11 cellular contexts compared by ENCODE assay signal in genomic region chr11:2578006-2578933, GRCh38.
DNase-seq lines count a peak whose midpoint lies in the region; ATAC-seq, FAIRE-seq and TF ChIP-seq lines count a peak whose summit lies in the region.
"Had no signal": no experiment of that assay in that cellular context is flagged by ENCODE, and none has a peak within 500 bp of the region (broad histone marks: within the 10 kb centered on the region; RNA-seq: fewer than 3 reads in every experiment).

No MANE protein-coding gene starts in this region.

- H3K27ac ChIP-seq in ascending aorta (no peak overlapping the region), kidney (ENCODE audit: low read depth in 2 of 2, low read length in 2 of 2) (no peak overlapping the region), psoas muscle (no peak overlapping the region)

- DNase-seq in ascending aorta (ENCODE audit: low spot score in 2 of 2) (peak; percentile 7 to 48), kidney (peak; percentile 61), psoas muscle (peak; percentile 10 to 53), DMS153 treated with DMSO at 0.1 percent for 48 hours (lab: John Stamatoyannopoulos, UW; ENCODE audit: unreplicated experiment) (no peak)
- DNase-seq: EL, NCI-H1048, NCI-H2227 treated with DMSO at 0.1 percent for 48 hours had no signal

- H3K4me1 ChIP-seq in ascending aorta (no peaks in the 10 kb centered on the region), kidney (ENCODE audit: control insufficient read depth in 1 of 2, insufficient read depth in 1 of 2, low read depth in 1 of 2, low read length in 2 of 2) (no peaks in the 10 kb centered on the region), psoas muscle (no peaks in the 10 kb centered on the region)

- H3K27me3 ChIP-seq in ascending aorta (no peaks in the 10 kb centered on the region), psoas muscle (ENCODE audit: insufficient read depth in 3 of 3, low read length in 2 of 3) (no peaks in the 10 kb centered on the region)

- TF ChIP-seq CTCF in ascending aorta (IDR thresholded peaks at IDR 0.05) (no peak), kidney (IDR thresholded peaks at IDR 0.05; ENCODE audit: borderline replicate concordance, extremely low read depth, insufficient read depth) (no peak), psoas muscle (IDR thresholded peaks at IDR 0.05) (no peak)

- intact Hi-C loops in ascending aorta (cut with DNase I) = no loop called here
- intact Hi-C loops in kidney (cut with DNase I) = no loop called here
- intact Hi-C loops in psoas muscle (cut with DNase I) = no loop called here

- TF ChIP-seq RAD21 in Ishikawa (IDR thresholded peaks at IDR 0.05; ENCODE audit: low read depth) = no peak

- WGBS in psoas muscle, 3 donors = 89 to 93% (median 91%) methylated on average over 20 to 22 of the region's 22 CpGs

- no peak overlapping the region for H3K4me3 ChIP-seq in ascending aorta
- H3K4me3 ChIP-seq in kidney (ENCODE audit: low read length in 2 of 2) = no peak overlapping the region
- no peak overlapping the region for H3K4me3 ChIP-seq in psoas muscle

- ATAC-seq in psoas muscle (no peak), GM18870 (IDR thresholded peaks at IDR 0.05; ENCODE audit: unreplicated experiment) (no peak), GM21447 (IDR thresholded peaks at IDR 0.05; ENCODE audit: unreplicated experiment) (no peak)

- H3K9me3 ChIP-seq in ascending aorta = no peaks in the 10 kb centered on the region
- no peaks in the 10 kb centered on the region for H3K9me3 ChIP-seq in kidney (ENCODE audit: control insufficient read depth in 1 of 2, low read length in 2 of 2)
- no peaks in the 10 kb centered on the region for H3K9me3 ChIP-seq in psoas muscle

- TF ChIP-seq EP300 in Ishikawa (IDR thresholded peaks at IDR 0.05; ENCODE audit: borderline replicate concordance) = no peak

- FAIRE-seq in kidney (lab: Jason Lieb, UNC) = no peak
- FAIRE-seq: GM12892 had no signal

- H3K9ac ChIP-seq in kidney (ENCODE audit: low read length in 2 of 2) = no peak overlapping the region

- H3K36me3 ChIP-seq in ascending aorta = no peaks in the 10 kb centered on the region
- no peaks in the 10 kb centered on the region for H3K36me3 ChIP-seq in kidney (ENCODE audit: control insufficient read depth in 1 of 2, insufficient read depth in 2 of 2, low read length in 2 of 2)
- no peaks in the 10 kb centered on the region for H3K36me3 ChIP-seq in psoas muscle (ENCODE audit: insufficient read depth in 1 of 2, low read depth in 1 of 2)

TF ChIP-seq in Ishikawa, 13 proteins besides CTCF, POLR2A, EP300 and RAD21:
- TF ChIP-seq TEAD4 (IDR thresholded peaks at IDR 0.05) = peak; percentile 26; the same call in 1 of the 2 replicates
- TF ChIP-seq, protein P1, sequence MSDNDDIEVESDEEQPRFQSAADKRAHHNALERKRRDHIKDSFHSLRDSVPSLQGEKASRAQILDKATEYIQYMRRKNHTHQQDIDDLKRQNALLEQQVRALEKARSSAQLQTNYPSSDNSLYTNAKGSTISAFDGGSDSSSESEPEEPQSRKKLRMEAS (IDR thresholded peaks at IDR 0.05) = no peak
- TF ChIP-seq NFIC (IDR thresholded peaks at IDR 0.05) = peak; percentile 74
TF ChIP-seq in Ishikawa: peak in this region for 2.
